1 cellular context compared by ENCODE assay signal in the genomic region with DNA sequence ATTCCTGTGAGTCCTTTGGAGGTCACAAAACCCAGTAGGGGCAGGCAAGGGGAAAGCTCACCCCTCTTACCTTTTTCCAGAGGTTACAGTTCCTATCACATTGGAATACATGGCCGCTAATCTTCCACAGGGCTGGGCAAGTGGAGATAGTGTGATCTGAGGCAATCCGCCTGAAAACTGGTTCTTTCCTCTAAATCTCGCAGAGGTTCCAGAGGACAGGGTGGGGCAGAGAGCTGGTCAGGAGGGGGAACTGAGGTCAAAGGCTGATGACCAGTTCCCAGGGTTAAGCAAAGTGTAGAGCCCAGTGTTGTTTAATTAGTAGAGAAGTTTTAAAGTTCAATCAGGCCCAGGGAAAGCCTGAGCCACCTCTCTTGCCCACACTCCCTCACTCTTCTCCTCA.
TF ChIP-seq lines count a peak whose summit lies in the region.

A gene (minus strand): TSS at position 179 of the 400 bp plus-strand sequence. CDS start 68 bp downstream, at position 111.

TF ChIP-seq in HepG2, 621 proteins besides CTCF, POLR2A, EP300 and RAD21 (continued from another document and continues in another):
- TF ChIP-seq, protein P1, sequence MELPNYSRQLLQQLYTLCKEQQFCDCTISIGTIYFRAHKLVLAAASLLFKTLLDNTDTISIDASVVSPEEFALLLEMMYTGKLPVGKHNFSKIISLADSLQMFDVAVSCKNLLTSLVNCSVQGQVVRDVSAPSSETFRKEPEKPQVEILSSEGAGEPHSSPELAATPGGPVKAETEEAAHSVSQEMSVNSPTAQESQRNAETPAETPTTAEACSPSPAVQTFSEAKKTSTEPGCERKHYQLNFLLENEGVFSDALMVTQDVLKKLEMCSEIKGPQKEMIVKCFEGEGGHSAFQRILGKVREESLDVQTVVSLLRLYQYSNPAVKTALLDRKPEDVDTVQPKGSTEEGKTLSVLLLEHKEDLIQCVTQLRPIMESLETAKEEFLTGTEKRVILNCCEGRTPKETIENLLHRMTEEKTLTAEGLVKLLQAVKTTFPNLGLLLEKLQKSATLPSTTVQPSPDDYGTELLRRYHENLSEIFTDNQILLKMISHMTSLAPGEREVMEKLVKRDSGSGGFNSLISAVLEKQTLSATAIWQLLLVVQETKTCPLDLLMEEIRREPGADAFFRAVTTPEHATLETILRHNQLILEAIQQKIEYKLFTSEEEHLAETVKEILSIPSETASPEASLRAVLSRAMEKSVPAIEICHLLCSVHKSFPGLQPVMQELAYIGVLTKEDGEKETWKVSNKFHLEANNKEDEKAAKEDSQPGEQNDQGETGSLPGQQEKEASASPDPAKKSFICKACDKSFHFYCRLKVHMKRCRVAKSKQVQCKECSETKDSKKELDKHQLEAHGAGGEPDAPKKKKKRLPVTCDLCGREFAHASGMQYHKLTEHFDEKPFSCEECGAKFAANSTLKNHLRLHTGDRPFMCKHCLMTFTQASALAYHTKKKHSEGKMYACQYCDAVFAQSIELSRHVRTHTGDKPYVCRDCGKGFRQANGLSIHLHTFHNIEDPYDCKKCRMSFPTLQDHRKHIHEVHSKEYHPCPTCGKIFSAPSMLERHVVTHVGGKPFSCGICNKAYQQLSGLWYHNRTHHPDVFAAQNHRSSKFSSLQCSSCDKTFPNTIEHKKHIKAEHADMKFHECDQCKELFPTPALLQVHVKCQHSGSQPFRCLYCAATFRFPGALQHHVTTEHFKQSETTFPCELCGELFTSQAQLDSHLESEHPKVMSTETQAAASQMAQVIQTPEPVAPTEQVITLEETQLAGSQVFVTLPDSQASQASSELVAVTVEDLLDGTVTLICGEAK (IDR thresholded peaks at IDR 0.05): no peak
- TF ChIP-seq, protein P1 (CRISPR knock-in tag; IDR thresholded peaks at IDR 0.05): no peak
- no peak for TF ChIP-seq ZNF766 (CRISPR knock-in tag; IDR thresholded peaks at IDR 0.05; ENCODE audit: borderline replicate concordance)
- TF ChIP-seq PHB2 (IDR thresholded peaks at IDR 0.05; ENCODE audit: partially characterized antibody): no peak
- no peak for TF ChIP-seq ZBTB38 (CRISPR knock-in tag; IDR thresholded peaks at IDR 0.05)
- no peak for TF ChIP-seq ZNF768 (CRISPR knock-in tag; IDR thresholded peaks at IDR 0.05)
- TF ChIP-seq NFIC (IDR thresholded peaks at IDR 0.05; ENCODE audit: low read length): no peak
- no peak for TF ChIP-seq XRCC5 (optimal IDR thresholded peaks at IDR 0.05; ENCODE audit: low read length)
- TF ChIP-seq, protein P2, sequence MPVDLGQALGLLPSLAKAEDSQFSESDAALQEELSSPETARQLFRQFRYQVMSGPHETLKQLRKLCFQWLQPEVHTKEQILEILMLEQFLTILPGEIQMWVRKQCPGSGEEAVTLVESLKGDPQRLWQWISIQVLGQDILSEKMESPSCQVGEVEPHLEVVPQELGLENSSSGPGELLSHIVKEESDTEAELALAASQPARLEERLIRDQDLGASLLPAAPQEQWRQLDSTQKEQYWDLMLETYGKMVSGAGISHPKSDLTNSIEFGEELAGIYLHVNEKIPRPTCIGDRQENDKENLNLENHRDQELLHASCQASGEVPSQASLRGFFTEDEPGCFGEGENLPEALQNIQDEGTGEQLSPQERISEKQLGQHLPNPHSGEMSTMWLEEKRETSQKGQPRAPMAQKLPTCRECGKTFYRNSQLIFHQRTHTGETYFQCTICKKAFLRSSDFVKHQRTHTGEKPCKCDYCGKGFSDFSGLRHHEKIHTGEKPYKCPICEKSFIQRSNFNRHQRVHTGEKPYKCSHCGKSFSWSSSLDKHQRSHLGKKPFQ (CRISPR knock-in tag; IDR thresholded peaks at IDR 0.05; ENCODE audit: insufficient replicate concordance): peak; percentile 28
- no peak for TF ChIP-seq ZNF138 (CRISPR knock-in tag; IDR thresholded peaks at IDR 0.05; ENCODE audit: low read depth)
- TF ChIP-seq, protein P3, sequence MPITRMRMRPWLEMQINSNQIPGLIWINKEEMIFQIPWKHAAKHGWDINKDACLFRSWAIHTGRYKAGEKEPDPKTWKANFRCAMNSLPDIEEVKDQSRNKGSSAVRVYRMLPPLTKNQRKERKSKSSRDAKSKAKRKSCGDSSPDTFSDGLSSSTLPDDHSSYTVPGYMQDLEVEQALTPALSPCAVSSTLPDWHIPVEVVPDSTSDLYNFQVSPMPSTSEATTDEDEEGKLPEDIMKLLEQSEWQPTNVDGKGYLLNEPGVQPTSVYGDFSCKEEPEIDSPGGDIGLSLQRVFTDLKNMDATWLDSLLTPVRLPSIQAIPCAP (CRISPR knock-in tag; IDR thresholded peaks at IDR 0.05; ENCODE audit: low read depth): no peak
- TF ChIP-seq, protein P4, sequence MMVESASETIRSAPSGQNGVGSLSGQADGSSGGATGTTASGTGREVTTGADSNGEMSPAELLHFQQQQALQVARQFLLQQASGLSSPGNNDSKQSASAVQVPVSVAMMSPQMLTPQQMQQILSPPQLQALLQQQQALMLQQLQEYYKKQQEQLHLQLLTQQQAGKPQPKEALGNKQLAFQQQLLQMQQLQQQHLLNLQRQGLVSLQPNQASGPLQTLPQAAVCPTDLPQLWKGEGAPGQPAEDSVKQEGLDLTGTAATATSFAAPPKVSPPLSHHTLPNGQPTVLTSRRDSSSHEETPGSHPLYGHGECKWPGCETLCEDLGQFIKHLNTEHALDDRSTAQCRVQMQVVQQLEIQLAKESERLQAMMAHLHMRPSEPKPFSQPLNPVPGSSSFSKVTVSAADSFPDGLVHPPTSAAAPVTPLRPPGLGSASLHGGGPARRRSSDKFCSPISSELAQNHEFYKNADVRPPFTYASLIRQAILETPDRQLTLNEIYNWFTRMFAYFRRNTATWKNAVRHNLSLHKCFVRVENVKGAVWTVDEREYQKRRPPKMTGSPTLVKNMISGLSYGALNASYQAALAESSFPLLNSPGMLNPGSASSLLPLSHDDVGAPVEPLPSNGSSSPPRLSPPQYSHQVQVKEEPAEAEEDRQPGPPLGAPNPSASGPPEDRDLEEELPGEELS (CRISPR knock-in tag; IDR thresholded peaks at IDR 0.05): 0 out of 2 replicates have a peak, but pooled peaks have one; percentile 34
- TF ChIP-seq, protein P5, sequence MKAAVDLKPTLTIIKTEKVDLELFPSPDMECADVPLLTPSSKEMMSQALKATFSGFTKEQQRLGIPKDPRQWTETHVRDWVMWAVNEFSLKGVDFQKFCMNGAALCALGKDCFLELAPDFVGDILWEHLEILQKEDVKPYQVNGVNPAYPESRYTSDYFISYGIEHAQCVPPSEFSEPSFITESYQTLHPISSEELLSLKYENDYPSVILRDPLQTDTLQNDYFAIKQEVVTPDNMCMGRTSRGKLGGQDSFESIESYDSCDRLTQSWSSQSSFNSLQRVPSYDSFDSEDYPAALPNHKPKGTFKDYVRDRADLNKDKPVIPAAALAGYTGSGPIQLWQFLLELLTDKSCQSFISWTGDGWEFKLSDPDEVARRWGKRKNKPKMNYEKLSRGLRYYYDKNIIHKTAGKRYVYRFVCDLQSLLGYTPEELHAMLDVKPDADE (CRISPR knock-in tag; IDR thresholded peaks at IDR 0.05): no peak
- no peak for TF ChIP-seq HHEX (CRISPR knock-in tag; IDR thresholded peaks at IDR 0.05)
- no peak for TF ChIP-seq HOXA5 (CRISPR knock-in tag; IDR thresholded peaks at IDR 0.05)
- no peak for TF ChIP-seq RARG (CRISPR knock-in tag; IDR thresholded peaks at IDR 0.05; ENCODE audit: low read depth)
- no peak for TF ChIP-seq IKZF4 (CRISPR knock-in tag; IDR thresholded peaks at IDR 0.05; ENCODE audit: borderline replicate concordance, low read depth, not compliant biosample characterization)
- TF ChIP-seq ZNF558 (CRISPR knock-in tag; IDR thresholded peaks at IDR 0.05; ENCODE audit: borderline replicate concordance): no peak
- no peak for TF ChIP-seq CBFB (CRISPR knock-in tag; IDR thresholded peaks at IDR 0.05)
- no peak for TF ChIP-seq ZNF235 (CRISPR knock-in tag; IDR thresholded peaks at IDR 0.05; ENCODE audit: borderline replicate concordance)
- TF ChIP-seq YEATS2 (CRISPR knock-in tag; IDR thresholded peaks at IDR 0.05; ENCODE audit: borderline replicate concordance): 0 out of 2 replicates have a peak, but pooled peaks have one; percentile 39
- TF ChIP-seq MAFG (CRISPR knock-in tag; IDR thresholded peaks at IDR 0.05): no peak
- TF ChIP-seq, protein P6, sequence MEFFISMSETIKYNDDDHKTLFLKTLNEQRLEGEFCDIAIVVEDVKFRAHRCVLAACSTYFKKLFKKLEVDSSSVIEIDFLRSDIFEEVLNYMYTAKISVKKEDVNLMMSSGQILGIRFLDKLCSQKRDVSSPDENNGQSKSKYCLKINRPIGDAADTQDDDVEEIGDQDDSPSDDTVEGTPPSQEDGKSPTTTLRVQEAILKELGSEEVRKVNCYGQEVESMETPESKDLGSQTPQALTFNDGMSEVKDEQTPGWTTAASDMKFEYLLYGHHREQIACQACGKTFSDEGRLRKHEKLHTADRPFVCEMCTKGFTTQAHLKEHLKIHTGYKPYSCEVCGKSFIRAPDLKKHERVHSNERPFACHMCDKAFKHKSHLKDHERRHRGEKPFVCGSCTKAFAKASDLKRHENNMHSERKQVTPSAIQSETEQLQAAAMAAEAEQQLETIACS (CRISPR knock-in tag; IDR thresholded peaks at IDR 0.05): no peak
- TF ChIP-seq ZFY (CRISPR knock-in tag; IDR thresholded peaks at IDR 0.05): peak; percentile 26; the same call in 1 of the 2 replicates
- 0 out of 2 replicates have a peak, but pooled peaks have one; percentile 51 for TF ChIP-seq TMF1 (CRISPR knock-in tag; IDR thresholded peaks at IDR 0.05; ENCODE audit: low read depth)
- peak; percentile 60; the same call in 1 of the 2 replicates for TF ChIP-seq POLR2G (IDR thresholded peaks at IDR 0.05; ENCODE audit: low read depth, low read length)
- no peak for TF ChIP-seq SMAD3 (CRISPR knock-in tag; IDR thresholded peaks at IDR 0.05)
- TF ChIP-seq, protein P7, sequence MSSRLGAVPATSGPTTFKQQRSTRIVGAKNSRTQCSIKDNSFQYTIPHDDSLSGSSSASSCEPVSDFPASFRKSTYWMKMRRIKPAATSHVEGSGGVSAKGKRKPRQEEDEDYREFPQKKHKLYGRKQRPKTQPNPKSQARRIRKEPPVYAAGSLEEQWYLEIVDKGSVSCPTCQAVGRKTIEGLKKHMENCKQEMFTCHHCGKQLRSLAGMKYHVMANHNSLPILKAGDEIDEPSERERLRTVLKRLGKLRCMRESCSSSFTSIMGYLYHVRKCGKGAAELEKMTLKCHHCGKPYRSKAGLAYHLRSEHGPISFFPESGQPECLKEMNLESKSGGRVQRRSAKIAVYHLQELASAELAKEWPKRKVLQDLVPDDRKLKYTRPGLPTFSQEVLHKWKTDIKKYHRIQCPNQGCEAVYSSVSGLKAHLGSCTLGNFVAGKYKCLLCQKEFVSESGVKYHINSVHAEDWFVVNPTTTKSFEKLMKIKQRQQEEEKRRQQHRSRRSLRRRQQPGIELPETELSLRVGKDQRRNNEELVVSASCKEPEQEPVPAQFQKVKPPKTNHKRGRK (CRISPR knock-in tag; IDR thresholded peaks at IDR 0.05): no peak
- TF ChIP-seq EHMT2 (IDR thresholded peaks at IDR 0.05; ENCODE audit: borderline replicate concordance, low read depth, low read length): no peak
- no peak for TF ChIP-seq DNMT3B (CRISPR knock-in tag; conservative IDR thresholded peaks at IDR 0.05)
- TF ChIP-seq SMYD3 (CRISPR knock-in tag; IDR thresholded peaks at IDR 0.05): peak; percentile 66; the same call in 1 of the 2 replicates
- TF ChIP-seq, protein P8, sequence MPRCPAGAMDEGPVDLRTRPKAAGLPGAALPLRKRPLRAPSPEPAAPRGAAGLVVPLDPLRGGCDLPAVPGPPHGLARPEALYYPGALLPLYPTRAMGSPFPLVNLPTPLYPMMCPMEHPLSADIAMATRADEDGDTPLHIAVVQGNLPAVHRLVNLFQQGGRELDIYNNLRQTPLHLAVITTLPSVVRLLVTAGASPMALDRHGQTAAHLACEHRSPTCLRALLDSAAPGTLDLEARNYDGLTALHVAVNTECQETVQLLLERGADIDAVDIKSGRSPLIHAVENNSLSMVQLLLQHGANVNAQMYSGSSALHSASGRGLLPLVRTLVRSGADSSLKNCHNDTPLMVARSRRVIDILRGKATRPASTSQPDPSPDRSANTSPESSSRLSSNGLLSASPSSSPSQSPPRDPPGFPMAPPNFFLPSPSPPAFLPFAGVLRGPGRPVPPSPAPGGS (CRISPR knock-in tag; IDR thresholded peaks at IDR 0.05): no peak
- no peak for TF ChIP-seq ZBTB42 (CRISPR knock-in tag; IDR thresholded peaks at IDR 0.05)
- TF ChIP-seq ZNF839 (CRISPR knock-in tag; IDR thresholded peaks at IDR 0.05; ENCODE audit: borderline replicate concordance): no peak
- TF ChIP-seq MYC (CRISPR knock-in tag; IDR thresholded peaks at IDR 0.05; ENCODE audit: borderline replicate concordance): no peak
- no peak for TF ChIP-seq KLF9 (CRISPR knock-in tag; IDR thresholded peaks at IDR 0.05; ENCODE audit: low read depth)
- TF ChIP-seq RXRA (CRISPR knock-in tag; IDR thresholded peaks at IDR 0.05): peak; percentile 86
